In genomic region chr3:129490273-129490675, GRCh38 we compare ENCODE assay signal across 8 cellular contexts. TPM values are rescaled to one million over a fixed set of nuclear protein-coding genes. Genes with fewer than 3 reads are reported as not detected.
A peak's percentile ranks its signal among the peaks of the same experiment; 100 is the strongest.
DNase-seq lines count a peak whose midpoint lies in the region; ATAC-seq and TF ChIP-seq lines count a peak whose summit lies in the region.

No MANE protein-coding gene starts in this region.

- H3K9me3 ChIP-seq in iPS DF 6.9 (ENCODE audit: control insufficient read depth, insufficient read depth, low read length): no peaks in the 10 kb centered on the region
- no peaks in the 10 kb centered on the region for H3K9me3 ChIP-seq in gastrocnemius medialis

- WGBS in iPS DF 6.9 (ENCODE audit: insufficient coverage, insufficient read length): no CpG with 5 or more reads among the region's 5 CpGs

- POLR2A ChIA-PET in GM10248 (lab: Yijun Ruan, JAX): no interaction called here

- H3K27me3 ChIP-seq in iPS DF 6.9 (ENCODE audit: control insufficient read depth, insufficient read depth, low read length) (no peaks in the 10 kb centered on the region), gastrocnemius medialis (no peaks in the 10 kb centered on the region)

- peak; percentile 83 for DNase-seq in GM10248 (ENCODE audit: extremely low spot score)
- DNase-seq in NCI-H1694 treated with DMSO at 0.1 percent for 48 hours (lab: John Stamatoyannopoulos, UW): peak; percentile 89
- DNase-seq in T1000 (lab: John Stamatoyannopoulos, UW): peak; percentile 69
- peak; percentile 62 for DNase-seq in brain pericyte (ENCODE audit: low read depth, low spot score)
- peak; percentile 81 for DNase-seq in iPS DF 6.9 (ENCODE audit: low read depth, low spot score)
- peak; percentile 84 to 86 for DNase-seq in gastrocnemius medialis

- ATAC-seq in HG02759 (IDR thresholded peaks at IDR 0.05; ENCODE audit: unreplicated experiment) (peak; percentile 88), gastrocnemius medialis (peak; percentile 64 to 75), GM21381 (IDR thresholded peaks at IDR 0.05; ENCODE audit: unreplicated experiment) (no peak)

- TF ChIP-seq CTCF in GM10248 (IDR thresholded peaks at IDR 0.05; ENCODE audit: control extremely low read depth, extremely low read depth, low read depth, missing control alignments): peak; percentile 93
- TF ChIP-seq CTCF in gastrocnemius medialis (IDR thresholded peaks at IDR 0.05 in 4 of 5, conservative IDR thresholded peaks at IDR 0.05 in 1 of 5): peak; percentile 81 to 91 (median 88)

- H3K27ac ChIP-seq in iPS DF 6.9 (ENCODE audit: low read length) (no peak overlapping the region), gastrocnemius medialis (peak overlapping the region; percentile 71 to 84 (median 78))

- H3K36me3 ChIP-seq in iPS DF 6.9 (ENCODE audit: control insufficient read depth, insufficient read depth, low read length) (no peaks in the 10 kb centered on the region; the same call in 1 of the 2 replicates), gastrocnemius medialis (no peaks in the 10 kb centered on the region)

- in situ Hi-C loops in gastrocnemius medialis (cut with MboI; ENCODE audit: low sequenced_read_pairs in 4 of 4): loop anchor here (5.0 to 25.0 kb wide), 7 partner anchors 125 to 447 kb away; no protein-coding TSS in a partner anchor

- H3K4me3 ChIP-seq in iPS DF 6.9 (ENCODE audit: low read length): no peak overlapping the region
- no peak overlapping the region for H3K4me3 ChIP-seq in gastrocnemius medialis

- intact Hi-C loops in gastrocnemius medialis (cut with DNase I; ENCODE audit: low total_unique reads): loop anchor here (2.0 to 5.0 kb wide), 3 partner anchors 117 to 445 kb away; partner anchors contain the start of gene PLXND1

- no peak for TF ChIP-seq POLR2A in gastrocnemius medialis (IDR thresholded peaks at IDR 0.05)

- H3K4me1 ChIP-seq in iPS DF 6.9 (ENCODE audit: control insufficient read depth, insufficient read depth, low read length) (peaks cover 9% of the 10 kb centered on the region), gastrocnemius medialis (peaks cover 40 to 47% of the 10 kb centered on the region in 2 donors)

- CTCF ChIA-PET in GM10248 (lab: Yijun Ruan, JAX): interaction anchor here (0.6 to 5.2 kb wide), 46 partner anchors 8 to 520 kb away, joined by 3 to 48 read pairs (median 3); a partner anchor contains a TSS

RNA-seq across cellular contexts. Expression of gene RHO, which starts 38.2 kb away (rescaled TPM):
- total RNA-seq in gastrocnemius medialis: not detected

RNA-seq across cellular contexts. Expression of gene IFT122, which starts 50.2 kb away (rescaled TPM):
- total RNA-seq in gastrocnemius medialis: 10 to 100 TPM in 1 of 4 donors, 1 to 10 TPM in 3; 4.6 to 16.4 (median 5.9) TPM

RNA-seq across cellular contexts. Expression of gene MBD4, which starts 50.5 kb away (rescaled TPM):
- 10 to 100 TPM; 15.4 to 18.1 (median 16.4) TPM for total RNA-seq in gastrocnemius medialis

RNA-seq across cellular contexts. Expression of gene H1-8, which starts 52.7 kb away (rescaled TPM):
- total RNA-seq in gastrocnemius medialis: not detected
